Comparison of ENCODE assay signal across 8 cellular contexts in the genomic region with DNA sequence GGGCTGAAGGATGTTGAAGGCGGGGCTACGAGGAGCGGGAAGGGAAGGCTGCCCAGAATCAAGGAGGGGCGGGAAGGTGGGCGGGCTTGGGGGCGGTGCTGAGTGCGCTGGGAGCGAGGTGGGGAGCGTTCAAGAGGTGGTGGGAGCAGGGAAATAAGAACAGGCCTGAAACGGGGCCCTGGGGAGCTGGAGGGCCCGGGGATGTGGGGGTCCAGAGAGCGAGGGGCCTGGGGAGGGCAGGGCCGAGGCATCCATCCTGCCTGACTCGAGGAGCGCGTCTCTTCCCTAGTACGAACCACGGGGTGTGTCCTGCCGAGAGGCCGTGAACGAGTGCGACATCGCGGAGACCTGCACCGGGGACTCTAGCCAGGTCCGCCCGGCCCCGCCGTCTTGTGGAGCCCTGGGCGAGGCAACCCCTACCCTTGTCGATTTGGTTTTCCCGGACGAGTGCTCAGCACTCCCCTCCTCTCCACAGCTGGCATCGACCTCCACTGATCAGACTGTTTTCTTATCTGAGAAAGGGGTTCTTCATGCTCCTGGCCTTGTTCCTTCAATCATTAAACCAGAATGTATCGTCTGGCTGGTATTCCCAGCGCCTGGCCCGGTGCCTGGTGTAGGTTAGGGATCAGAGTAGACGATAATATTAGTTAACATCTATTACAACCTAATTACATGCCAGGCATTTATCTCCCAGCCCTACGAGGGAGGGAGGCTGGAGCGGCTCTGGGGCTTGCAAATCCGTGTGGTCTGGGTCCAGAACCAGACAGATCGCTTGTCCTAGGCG. TPM values are rescaled to one million over a fixed set of nuclear protein-coding genes. Genes with fewer than 3 reads are reported as not detected.
DNase-seq lines count a peak whose midpoint lies in the region; ATAC-seq lines count a peak whose summit lies in the region.

No MANE protein-coding gene starts in this region.

- no peaks in the 10 kb centered on the region for H3K27me3 Mint-ChIP-seq in activated CD4-positive, alpha-beta T cell treated with anti-CD3 and anti-CD28 coated beads for 36 hours
- peaks cover 11% of the 10 kb centered on the region for H3K27me3 Mint-ChIP-seq in activated naive CD8-positive, alpha-beta T cell treated with anti-CD3 and anti-CD28 coated beads, Interleukin-2, amount 50 U/mL, for 24 hours

- H3K4me3 ChIP-seq in HUES64 (ENCODE audit: low read length), result peak overlapping the region; percentile 57

- H3K4me1 Mint-ChIP-seq in activated CD4-positive, alpha-beta T cell treated with anti-CD3 and anti-CD28 coated beads for 36 hours, result peaks cover 7% of the 10 kb centered on the region
- peaks cover 9% of the 10 kb centered on the region for H3K4me1 Mint-ChIP-seq in activated naive CD8-positive, alpha-beta T cell treated with anti-CD3 and anti-CD28 coated beads, Interleukin-2, amount 50 U/mL, for 24 hours
- H3K4me1 Mint-ChIP-seq in stimulated activated effector memory CD8-positive, alpha-beta T cell treated with anti-CD3 and anti-CD28 coated beads, Interleukin-12 subunit alpha, Interleukin-12 subunit beta, amount 100 ng/mL, for 72 hours, result peaks cover 33% of the 10 kb centered on the region

- peak overlapping the region; percentile 77 for H3K4me3 Mint-ChIP-seq in activated CD4-positive, alpha-beta T cell treated with anti-CD3 and anti-CD28 coated beads for 36 hours
- H3K4me3 Mint-ChIP-seq in activated naive CD8-positive, alpha-beta T cell treated with anti-CD3 and anti-CD28 coated beads, Interleukin-2, amount 50 U/mL, for 24 hours, result peak overlapping the region; percentile 77
- peak overlapping the region; percentile 84 for H3K4me3 Mint-ChIP-seq in stimulated activated effector memory CD8-positive, alpha-beta T cell treated with anti-CD3 and anti-CD28 coated beads, Interleukin-12 subunit alpha, Interleukin-12 subunit beta, amount 100 ng/mL, for 72 hours

- intact Hi-C loops in activated CD4-positive, alpha-beta T cell treated with anti-CD3 and anti-CD28 coated beads for 36 hours (cut with DNase I, micrococcal nuclease), result loop anchor here (1.0 to 10.0 kb wide), 19 partner anchors 51 to 999 kb away; partner anchors contain the start of genes EFTUD2 (in 2 of the 2), PLCD3 (in 2 of the 2), ACBD4 (in 1 of the 2) and C1QL1 (in 1 of the 2)

- 12% methylated on average over 39 of the region's 43 CpGs for WGBS in HUES64

- peak; percentile 27 for ATAC-seq in activated CD4-positive, alpha-beta T cell treated with anti-CD3 and anti-CD28 coated beads for 36 hours
- ATAC-seq in activated naive CD8-positive, alpha-beta T cell treated with anti-CD3 and anti-CD28 coated beads, Interleukin-2, amount 50 U/mL, for 24 hours, result peak; percentile 22
- peak; percentile 54 for ATAC-seq in stimulated activated effector memory CD8-positive, alpha-beta T cell treated with anti-CD3 and anti-CD28 coated beads, Interleukin-12 subunit alpha, Interleukin-12 subunit beta, amount 100 ng/mL, for 72 hours
- no peak for ATAC-seq in HG02610 (IDR thresholded peaks at IDR 0.05; ENCODE audit: unreplicated experiment)

- H3K27ac ChIP-seq in HUES64 (ENCODE audit: low read depth, low read length), result no peak overlapping the region

- no peaks in the 10 kb centered on the region for H3K9me3 ChIP-seq in HUES64 (ENCODE audit: insufficient read depth, low read depth, low read length)

- no peaks in the 10 kb centered on the region for H3K36me3 Mint-ChIP-seq in activated CD4-positive, alpha-beta T cell treated with anti-CD3 and anti-CD28 coated beads for 36 hours (ENCODE audit: low read depth)
- H3K36me3 Mint-ChIP-seq in activated naive CD8-positive, alpha-beta T cell treated with anti-CD3 and anti-CD28 coated beads, Interleukin-2, amount 50 U/mL, for 24 hours (ENCODE audit: low read depth), result no peaks in the 10 kb centered on the region
- no peaks in the 10 kb centered on the region for H3K36me3 Mint-ChIP-seq in stimulated activated effector memory CD8-positive, alpha-beta T cell treated with anti-CD3 and anti-CD28 coated beads, Interleukin-12 subunit alpha, Interleukin-12 subunit beta, amount 100 ng/mL, for 72 hours

- peak overlapping the region; percentile 57 for H3K9ac ChIP-seq in HUES64 (ENCODE audit: low read depth, low read length)

- POLR2A ChIA-PET in activated CD4-positive, alpha-beta T cell treated with anti-CD3 and anti-CD28 coated beads for 36 hours (lab: Charles Lee), result interaction anchor here (0.7 to 1.5 kb wide), 3 partner anchors 55 to 430 kb away, joined by 3 to 4 read pairs (median 3); no protein-coding TSS in a partner anchor

- CTCF ChIA-PET in activated CD4-positive, alpha-beta T cell treated with anti-CD3 and anti-CD28 coated beads for 36 hours (lab: Charles Lee), result interaction anchor here (0.6 to 5.0 kb wide), 26 partner anchors 8 to 359 kb away, joined by 3 to 49 read pairs (median 4); partner anchors contain the start of genes ACBD4, HIGD1B, MEIOC and NMT1

- H3K9me3 Mint-ChIP-seq in activated CD4-positive, alpha-beta T cell treated with anti-CD3 and anti-CD28 coated beads for 36 hours (ENCODE audit: low read depth), result no peaks in the 10 kb centered on the region
- H3K9me3 Mint-ChIP-seq in activated naive CD8-positive, alpha-beta T cell treated with anti-CD3 and anti-CD28 coated beads, Interleukin-2, amount 50 U/mL, for 24 hours, result no peaks in the 10 kb centered on the region
- no peaks in the 10 kb centered on the region for H3K9me3 Mint-ChIP-seq in stimulated activated effector memory CD8-positive, alpha-beta T cell treated with anti-CD3 and anti-CD28 coated beads, Interleukin-12 subunit alpha, Interleukin-12 subunit beta, amount 100 ng/mL, for 72 hours

- H3K27me3 ChIP-seq in HUES64 (ENCODE audit: insufficient read depth, low read length), result peaks cover 18% of the 10 kb centered on the region

- H3K27ac Mint-ChIP-seq in activated CD4-positive, alpha-beta T cell treated with anti-CD3 and anti-CD28 coated beads for 36 hours, result no peak overlapping the region
- no peak overlapping the region for H3K27ac Mint-ChIP-seq in activated naive CD8-positive, alpha-beta T cell treated with anti-CD3 and anti-CD28 coated beads, Interleukin-2, amount 50 U/mL, for 24 hours
- H3K27ac Mint-ChIP-seq in stimulated activated effector memory CD8-positive, alpha-beta T cell treated with anti-CD3 and anti-CD28 coated beads, Interleukin-12 subunit alpha, Interleukin-12 subunit beta, amount 100 ng/mL, for 72 hours, result no peak overlapping the region

- no peaks in the 10 kb centered on the region for H3K36me3 ChIP-seq in HUES64 (ENCODE audit: insufficient read depth, low read length)

- no peaks in the 10 kb centered on the region for H3K4me1 ChIP-seq in HUES64 (ENCODE audit: insufficient read depth, low read length)

- peak; percentile 98 for DNase-seq in activated CD4-positive, alpha-beta T cell treated with anti-CD3 and anti-CD28 coated beads for 36 hours
- no peak for DNase-seq in activated CD4-positive, alpha-beta T cell treated with anti-CD3 and anti-CD28 coated beads, Interleukin-2, amount 50 U/mL, for 1 hour
- DNase-seq in activated naive CD8-positive, alpha-beta T cell treated with anti-CD3 and anti-CD28 coated beads, Interleukin-2, amount 50 U/mL, for 24 hours, result no peak
- DNase-seq in islet precursor cell (peak; percentile 100), NCI-H82 (lab: John Stamatoyannopoulos, UW) (no peak)
- DNase-seq in stimulated activated effector memory CD8-positive, alpha-beta T cell treated with anti-CD3 and anti-CD28 coated beads, Interleukin-12 subunit alpha, Interleukin-12 subunit beta, amount 100 ng/mL, for 72 hours (ENCODE audit: low spot score in 2 of 2), result no peak

RNA-seq across cellular contexts. Expression of gene ADAM11, which starts 17.2 kb away (rescaled TPM):
- under 1 TPM; 0.19 to 0.55 TPM for total RNA-seq in activated CD4-positive, alpha-beta T cell treated with anti-CD3 and anti-CD28 coated beads for 36 hours
- 2.1 TPM for polyA plus RNA-seq in HUES64 (2013, experiment 1 of 2)
- 1.8 TPM for polyA plus RNA-seq in HUES64 (2013, experiment 2 of 2)

RNA-seq across cellular contexts. Expression of gene GJC1, which starts 54.1 kb away (rescaled TPM):
- total RNA-seq in activated CD4-positive, alpha-beta T cell treated with anti-CD3 and anti-CD28 coated beads for 36 hours, result 1 to 10 TPM; 3.3 to 3.7 TPM
- 59.1 TPM for polyA plus RNA-seq in HUES64 (2013, experiment 1 of 2)
- polyA plus RNA-seq in HUES64 (2013, experiment 2 of 2), result 60.9 TPM

Comparison
In these comparisons a context has a peak if more than half of its experiments do, and no peak if none do; other contexts are left out.
1. DNase-seq: peak in activated CD4-positive, alpha-beta T cell treated with anti-CD3 and anti-CD28 coated beads for 36 hours (single experiment) and islet precursor cell (single experiment); none in activated CD4-positive, alpha-beta T cell treated with anti-CD3 and anti-CD28 coated beads, Interleukin-2, amount 50 U/mL, for 1 hour (single experiment), activated naive CD8-positive, alpha-beta T cell treated with anti-CD3 and anti-CD28 coated beads, Interleukin-2, amount 50 U/mL, for 24 hours (single experiment), stimulated activated effector memory CD8-positive, alpha-beta T cell treated with anti-CD3 and anti-CD28 coated beads, Interleukin-12 subunit alpha, Interleukin-12 subunit beta, amount 100 ng/mL, for 72 hours (0 of 2) and NCI-H82 (single experiment).
2. Peak in every context shown above with its lines, with median percentiles within 50 percentile points of each other: H3K4me3 Mint-ChIP-seq.